ENCODE assay signal across 1 cellular context in genomic region chr11:10573028-10573427, GRCh38.
TF ChIP-seq lines count a peak whose summit lies in the region.

No MANE protein-coding gene starts in this region.

TF ChIP-seq in IMR-90, 13 proteins besides CTCF, POLR2A, EP300 and RAD21 (continued from another document):
- TF ChIP-seq, protein P1, sequence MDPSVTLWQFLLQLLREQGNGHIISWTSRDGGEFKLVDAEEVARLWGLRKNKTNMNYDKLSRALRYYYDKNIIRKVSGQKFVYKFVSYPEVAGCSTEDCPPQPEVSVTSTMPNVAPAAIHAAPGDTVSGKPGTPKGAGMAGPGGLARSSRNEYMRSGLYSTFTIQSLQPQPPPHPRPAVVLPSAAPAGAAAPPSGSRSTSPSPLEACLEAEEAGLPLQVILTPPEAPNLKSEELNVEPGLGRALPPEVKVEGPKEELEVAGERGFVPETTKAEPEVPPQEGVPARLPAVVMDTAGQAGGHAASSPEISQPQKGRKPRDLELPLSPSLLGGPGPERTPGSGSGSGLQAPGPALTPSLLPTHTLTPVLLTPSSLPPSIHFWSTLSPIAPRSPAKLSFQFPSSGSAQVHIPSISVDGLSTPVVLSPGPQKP (IDR thresholded peaks at IDR 0.05; ENCODE audit: borderline replicate concordance, low read depth, low read length): no peak
- TF ChIP-seq BHLHE40 (IDR thresholded peaks at IDR 0.05; ENCODE audit: low read depth, low read length) (no peak), SMC3 (IDR thresholded peaks at IDR 0.05; ENCODE audit: low read depth, low read length) (no peak)
